ENCODE assay signal across 11 cellular contexts in the genomic region with DNA sequence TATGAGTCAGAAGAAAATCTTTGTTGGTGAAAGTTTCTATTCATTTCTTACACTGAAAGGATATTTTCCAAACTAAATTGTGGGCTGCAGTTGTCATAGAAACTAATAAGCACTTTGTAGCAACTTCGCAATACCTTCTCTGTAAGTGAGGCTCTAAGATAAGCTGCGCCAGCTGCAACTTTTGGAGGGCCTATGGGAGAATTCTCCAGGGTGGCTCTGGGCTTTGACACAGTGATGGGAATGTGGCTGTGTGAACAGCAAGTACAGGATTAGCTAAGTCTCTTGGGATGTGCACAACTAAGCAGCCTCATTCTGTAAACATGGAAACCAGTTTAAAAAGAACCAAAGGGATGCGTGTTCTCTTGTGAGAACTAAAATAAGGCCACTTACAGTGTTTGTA.
"Had no signal": no experiment of that assay in that cellular context is flagged by ENCODE, and none has a peak within 500 bp of the region (broad histone marks: within the 10 kb centered on the region; RNA-seq: fewer than 3 reads in every experiment).

No MANE protein-coding gene starts in this region.

- H3K4me1 ChIP-seq: adrenal gland, pancreas, upper lobe of right lung had no signal

- DNase-seq: activated naive CD4-positive, alpha-beta T cell treated with anti-CD3 and anti-CD28 coated beads, Interleukin-2, amount 50 U/mL, for 16 hours; adrenal gland; brain microvascular endothelial cell; dorsolateral prefrontal cortex; mesenchymal stem cell; pancreas; upper lobe of right lung had no signal

- H3K9me3 ChIP-seq: adrenal gland, pancreas, upper lobe of right lung had no signal

- ATAC-seq: activated CD4-positive, CD25-positive, alpha-beta regulatory T cell treated with anti-CD3 and anti-CD28 coated beads, Interleukin-2, amount 50 U/mL, for 24 hours; left lobe of liver; stimulated activated memory B cell treated with anti-CD40 and anti-IgM and Interleukin-4, amounts not matched to agents 10 μg/mL and 1 μg/mL and 100 μg/mL, for 72 hours; upper lobe of right lung had no signal

- H3K27ac ChIP-seq: adrenal gland, brain microvascular endothelial cell, dorsolateral prefrontal cortex, pancreas, upper lobe of right lung had no signal

- H3K27me3 ChIP-seq: adrenal gland, brain microvascular endothelial cell, pancreas, upper lobe of right lung had no signal

- H3K4me3 ChIP-seq: adrenal gland, dorsolateral prefrontal cortex, pancreas, smooth muscle cell, upper lobe of right lung had no signal

- H3K36me3 ChIP-seq: adrenal gland, brain microvascular endothelial cell, pancreas, upper lobe of right lung had no signal
